In the genomic region with DNA sequence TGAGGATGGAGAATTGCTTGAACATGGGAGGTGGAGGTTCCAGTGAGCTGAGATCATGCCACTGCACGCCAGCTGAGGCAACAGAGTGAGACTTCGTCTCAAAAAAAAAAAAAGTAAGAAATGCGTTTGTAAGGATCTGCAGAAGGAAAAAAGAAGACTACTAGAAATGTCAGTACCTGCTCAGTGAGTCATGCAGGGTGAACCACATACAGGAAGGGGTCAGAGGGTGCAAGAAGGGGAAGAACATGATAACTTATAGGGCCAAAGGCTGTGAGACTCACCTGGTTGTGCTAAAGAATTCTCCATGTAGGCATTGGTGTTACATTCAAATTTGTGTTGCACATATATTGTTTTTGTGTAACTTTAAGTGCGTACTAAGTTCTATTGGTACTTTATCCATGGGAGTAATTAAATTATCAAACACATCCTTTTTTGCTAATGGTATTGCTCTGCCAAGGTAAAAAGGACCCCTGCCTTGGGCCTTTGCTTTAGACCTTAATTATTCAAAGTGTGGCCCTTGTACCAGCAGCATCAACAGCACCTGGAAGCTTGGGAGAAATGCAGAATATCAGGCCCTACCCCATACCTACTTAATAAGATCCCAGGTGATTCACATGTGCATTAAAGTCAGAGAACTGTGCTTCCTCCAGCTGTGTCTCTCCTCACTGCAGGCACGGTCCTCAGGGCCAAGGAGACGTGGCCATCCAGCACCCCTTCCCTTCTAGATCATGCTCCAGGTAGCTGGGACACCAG, we compare ENCODE assay signal across 14 cellular contexts.
DNase-seq lines count a peak whose midpoint lies in the region; ATAC-seq and TF ChIP-seq lines count a peak whose summit lies in the region.
"Had no signal": no experiment of that assay in that cellular context is flagged by ENCODE, and none has a peak within 500 bp of the region (broad histone marks: within the 10 kb centered on the region; RNA-seq: fewer than 3 reads in every experiment).

No MANE protein-coding gene starts in this region.

- peaks cover 40% of the 10 kb centered on the region for H3K4me1 Mint-ChIP-seq in activated CD4-positive, alpha-beta T cell treated with anti-CD3 and anti-CD28 coated beads, Interleukin-2, amount 10 ng/mL, durations not matched to agents 24 days and 14 days
- peaks cover 31% of the 10 kb centered on the region for H3K4me1 Mint-ChIP-seq in activated naive CD8-positive, alpha-beta T cell treated with anti-CD3 and anti-CD28 coated beads, Interleukin-2, amount 10 ng/mL, durations not matched to agents 7 days and 5 days

- H3K9me3 Mint-ChIP-seq in activated CD4-positive, alpha-beta T cell treated with anti-CD3 and anti-CD28 coated beads, Interleukin-2, amount 10 ng/mL, durations not matched to agents 24 days and 14 days = peaks cover 7% of the 10 kb centered on the region
- H3K9me3 Mint-ChIP-seq in activated naive CD8-positive, alpha-beta T cell treated with anti-CD3 and anti-CD28 coated beads, Interleukin-2, amount 10 ng/mL, durations not matched to agents 7 days and 5 days = no peaks in the 10 kb centered on the region

- POLR2A ChIA-PET in activated naive CD8-positive, alpha-beta T cell treated with anti-CD3 and anti-CD28 coated beads, Interleukin-2, amount 10 ng/mL, durations not matched to agents 7 days and 5 days (lab: Charles Lee) = interaction anchor here (0.6 to 1.4 kb wide), 4 partner anchors 97 to 863 kb away, joined by 3 to 4 read pairs (median 4); a partner anchor contains a TSS

- TF ChIP-seq CTCF in osteoblast (IDR thresholded peaks at IDR 0.05; ENCODE audit: extremely low read depth, low read depth, low read length) = no peak

- peak overlapping the region; percentile 0 for H3K27ac ChIP-seq in osteoblast (ENCODE audit: low read depth, low read length)
- H3K27ac ChIP-seq: prostate gland had no signal

- no peaks in the 10 kb centered on the region for H3K27me3 ChIP-seq in osteoblast (ENCODE audit: insufficient read depth, low read length)
- H3K27me3 ChIP-seq: esophagus squamous epithelium had no signal

- H3K36me3 Mint-ChIP-seq in activated CD4-positive, alpha-beta T cell treated with anti-CD3 and anti-CD28 coated beads, Interleukin-2, amount 10 ng/mL, durations not matched to agents 24 days and 14 days (ENCODE audit: low read depth) = peaks cover 5% of the 10 kb centered on the region
- H3K36me3 Mint-ChIP-seq in activated naive CD8-positive, alpha-beta T cell treated with anti-CD3 and anti-CD28 coated beads, Interleukin-2, amount 10 ng/mL, durations not matched to agents 7 days and 5 days = peaks cover 6% of the 10 kb centered on the region

- H3K9me3 ChIP-seq in osteoblast (ENCODE audit: low read depth, low read length) = no peaks in the 10 kb centered on the region
- H3K9me3 ChIP-seq: esophagus squamous epithelium, prostate gland had no signal

- H3K4me3 ChIP-seq in osteoblast (ENCODE audit: insufficient read depth, low read length) = no peak overlapping the region
- H3K4me3 ChIP-seq: esophagus squamous epithelium, prostate gland had no signal

- peak; percentile 81 for DNase-seq in activated CD4-positive, alpha-beta T cell treated with anti-CD3 and anti-CD28 coated beads, Interleukin-2, amount 10 ng/mL, durations not matched to agents 24 days and 14 days
- no peak for DNase-seq in activated CD4-positive, alpha-beta T cell treated with anti-CD3 and anti-CD28 coated beads for 1 hour
- DNase-seq in activated naive CD8-positive, alpha-beta T cell treated with anti-CD3 and anti-CD28 coated beads, Interleukin-2, amount 10 ng/mL, durations not matched to agents 7 days and 5 days = no peak
- DNase-seq in osteoblast (ENCODE audit: insufficient read length, low spot score, missing footprints) (no peak), NCI-H1694 treated with DMSO at 0.1 percent for 48 hours (lab: John Stamatoyannopoulos, UW) (no peak)
- DNase-seq: COR-L47; esophagus squamous epithelium; stimulated activated CD4-positive, alpha-beta T cell treated with anti-CD3 and anti-CD28 coated beads, Interleukin-12 subunit alpha, Interleukin-12 subunit beta, amount 100 ng/mL, for 4 hours; substantia nigra had no signal

- H3K4me2 ChIP-seq in osteoblast (ENCODE audit: insufficient read depth, low read length) = no peak overlapping the region

- no peaks in the 10 kb centered on the region for H4K20me1 ChIP-seq in osteoblast (ENCODE audit: insufficient read depth, low read length)

- no peak overlapping the region for H2AFZ ChIP-seq in osteoblast (ENCODE audit: low read length)

- H3K27me3 Mint-ChIP-seq in activated CD4-positive, alpha-beta T cell treated with anti-CD3 and anti-CD28 coated beads, Interleukin-2, amount 10 ng/mL, durations not matched to agents 24 days and 14 days = peaks cover 12% of the 10 kb centered on the region
- peaks cover 5% of the 10 kb centered on the region for H3K27me3 Mint-ChIP-seq in activated naive CD8-positive, alpha-beta T cell treated with anti-CD3 and anti-CD28 coated beads, Interleukin-2, amount 10 ng/mL, durations not matched to agents 7 days and 5 days

- H3K36me3 ChIP-seq in osteoblast (ENCODE audit: insufficient read depth, low read length) = no peaks in the 10 kb centered on the region
- H3K36me3 ChIP-seq: esophagus squamous epithelium, prostate gland had no signal

- H3K79me2 ChIP-seq in osteoblast (ENCODE audit: insufficient read depth, low read length) = no peaks in the 10 kb centered on the region

- intact Hi-C loops in activated CD4-positive, alpha-beta T cell treated with anti-CD3 and anti-CD28 coated beads, Interleukin-2, amount 10 ng/mL, durations not matched to agents 24 days and 14 days (cut with micrococcal nuclease) = loop anchor here (5.0 kb wide), 1 partner anchor 44 kb away; no protein-coding TSS in a partner anchor

- peak overlapping the region; percentile 9 for H3K4me3 Mint-ChIP-seq in activated CD4-positive, alpha-beta T cell treated with anti-CD3 and anti-CD28 coated beads, Interleukin-2, amount 10 ng/mL, durations not matched to agents 24 days and 14 days
- peak overlapping the region; percentile 30 for H3K4me3 Mint-ChIP-seq in activated naive CD8-positive, alpha-beta T cell treated with anti-CD3 and anti-CD28 coated beads, Interleukin-2, amount 10 ng/mL, durations not matched to agents 7 days and 5 days

- ATAC-seq in HG02610 (IDR thresholded peaks at IDR 0.05; ENCODE audit: unreplicated experiment) (peak; percentile 57), GM19467 (IDR thresholded peaks at IDR 0.05; ENCODE audit: unreplicated experiment) (no peak), HG03039 (IDR thresholded peaks at IDR 0.05; ENCODE audit: unreplicated experiment) (no peak)
- peak; percentile 92 for ATAC-seq in activated naive CD8-positive, alpha-beta T cell treated with anti-CD3 and anti-CD28 coated beads, Interleukin-2, amount 10 ng/mL, durations not matched to agents 7 days and 5 days (ENCODE audit: low read depth)
- ATAC-seq: HepG2 had no signal

- H3K27ac Mint-ChIP-seq in activated CD4-positive, alpha-beta T cell treated with anti-CD3 and anti-CD28 coated beads, Interleukin-2, amount 10 ng/mL, durations not matched to agents 24 days and 14 days = peak overlapping the region; percentile 38
- peak overlapping the region; percentile 53 for H3K27ac Mint-ChIP-seq in activated naive CD8-positive, alpha-beta T cell treated with anti-CD3 and anti-CD28 coated beads, Interleukin-2, amount 10 ng/mL, durations not matched to agents 7 days and 5 days

- H3K4me1 ChIP-seq in osteoblast (ENCODE audit: insufficient read depth, low read length) = peaks cover 5% of the 10 kb centered on the region
- H3K4me1 ChIP-seq: prostate gland had no signal

Comparison
In these comparisons a context has a peak if more than half of its experiments do, and no peak if none do; other contexts are left out.
1. ATAC-seq: peak in HG02610 (single experiment) and activated naive CD8-positive, alpha-beta T cell treated with anti-CD3 and anti-CD28 coated beads, Interleukin-2, amount 10 ng/mL, durations not matched to agents 7 days and 5 days (single experiment); none in GM19467 (single experiment) and HG03039 (single experiment).